In the genomic region with DNA sequence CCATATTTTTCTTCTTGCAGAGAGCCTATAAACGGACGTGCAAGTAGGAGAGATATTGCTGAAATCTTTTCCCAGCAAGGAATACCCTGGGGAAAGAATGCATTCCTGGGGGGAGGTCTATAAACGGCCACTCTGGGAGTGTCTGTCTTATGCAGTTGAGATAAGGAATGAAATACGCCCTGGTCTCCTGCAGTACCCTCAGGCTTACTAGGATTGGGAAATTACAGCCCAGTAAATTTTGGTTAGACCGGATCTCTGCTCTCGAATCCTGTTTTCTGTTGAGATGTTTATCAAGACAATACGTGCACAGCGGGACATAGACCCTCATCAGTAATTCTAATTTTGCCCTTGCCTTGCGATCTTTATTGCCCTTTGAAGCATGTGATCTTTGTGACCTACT, we compare ENCODE assay signal across 5 cellular contexts.
A peak's percentile ranks its signal among the peaks of the same experiment; 100 is the strongest.
DNase-seq lines count a peak whose midpoint lies in the region; ATAC-seq, FAIRE-seq and TF ChIP-seq lines count a peak whose summit lies in the region.
"Not testable (repeated sequence)": the region's sequence is repeated elsewhere in the genome, so short reads cannot be mapped to it uniquely, and the experiment has no call there.

No MANE protein-coding gene starts in this region.

- peaks cover 43% of the 10 kb centered on the region for H3K9me3 Mint-ChIP-seq in endodermal cell

- not testable (repeated sequence) for H2AFZ ChIP-seq in DND-41 (ENCODE audit: low read depth, low read length); GM12878 (ENCODE audit: control insufficient read depth, low read depth, low read length)

- not testable (repeated sequence) for TF ChIP-seq RAD21 in GM12878 (IDR thresholded peaks at IDR 0.05; ENCODE audit: insufficient read depth, low read depth, low read length)

- not testable (repeated sequence) for H3K4me2 ChIP-seq in DND-41 (ENCODE audit: insufficient read depth, low read length); GM12878 (ENCODE audit: control insufficient read depth, insufficient read depth)

- not testable (repeated sequence) for BruUV-seq in GM12878 (replicated peaks; lab: Mats Ljungman, UMichigan)

- H3K36me3 Mint-ChIP-seq in endodermal cell (ENCODE audit: low read depth): peaks cover 59% of the 10 kb centered on the region

- H3K4me3 Mint-ChIP-seq in endodermal cell: not testable (repeated sequence)

- SMC1A ChIA-PET in GM12878 (lab: Charles Lee; ENCODE audit: uncharacterized antibody, unreplicated experiment): not testable (repeated sequence)

- not testable (repeated sequence) for H3K9ac ChIP-seq in DND-41 (ENCODE audit: low read depth, low read length); GM12878 (ENCODE audit: control insufficient read depth, insufficient read depth, low read length); endodermal cell (ENCODE audit: extremely low read depth, low read length, poor library complexity, severe bottlenecking)

- in situ Hi-C loops in GM12878 (cut with MboI): not testable (repeated sequence)

- WGBS in GM12878 (ENCODE audit: insufficient coverage, insufficient replicate concordance, low lambda C conversion rate, missing lambda C conversion rate): over 99% methylated on average over 9 of the region's 9 CpGs
- WGBS in endodermal cell (ENCODE audit: insufficient coverage in 1 of 2, insufficient read length in 1 of 2), 2 experiments: 96% methylated on average over 9 of the region's 9 CpGs

- RAD21 ChIA-PET in GM12878 (lab: Charles Lee; ENCODE audit: unreplicated experiment): not testable (repeated sequence)

- H3K4me3 ChIP-seq in DND-41 (ENCODE audit: low read depth in 1 of 2, low read length in 2 of 2); HEK293 (ENCODE audit: low read depth, low read length); GM12878: not testable (repeated sequence)
- peak overlapping the region; percentile 25 for H3K4me3 ChIP-seq in endodermal cell (ENCODE audit: low read length)

- H3K4me1 Mint-ChIP-seq in endodermal cell: not testable (repeated sequence)

- intact Hi-C loops in GM12878 (cut with micrococcal nuclease; ENCODE audit: unreplicated experiment): not testable (repeated sequence)

- H3K9me3 ChIP-seq in DND-41 (ENCODE audit: insufficient read depth, low read length, severe bottlenecking): peaks cover 32% of the 10 kb centered on the region
- not testable (repeated sequence) for H3K9me3 ChIP-seq in HEK293 (ENCODE audit: control insufficient read depth, insufficient read depth, low read depth, low read length)
- H3K9me3 ChIP-seq in GM12878 (replicated peaks; ENCODE audit: control insufficient read depth, insufficient read depth, low read length): peaks cover 18% of the 10 kb centered on the region
- H3K9me3 ChIP-seq in endodermal cell (ENCODE audit: control insufficient read depth, low read length): peaks cover 52% of the 10 kb centered on the region

- DNase-seq in DND-41: peak; percentile 11
- not testable (repeated sequence) for DNase-seq in GM12878 (ENCODE audit: low read depth, low spot score); endodermal cell
- peak; percentile 7 to 17 for DNase-seq in erythroblast (lab: John Stamatoyannopoulos, UW)

- H3K27ac ChIP-seq in DND-41 (ENCODE audit: low read length); HEK293 (ENCODE audit: extremely low read depth, low read depth, low read length); GM12878 (ENCODE audit: control insufficient read depth, insufficient read depth); endodermal cell (ENCODE audit: low read depth, low read length): not testable (repeated sequence)

- H4K20me1 ChIP-seq in DND-41 (ENCODE audit: insufficient read depth, low read length); GM12878 (ENCODE audit: control insufficient read depth, insufficient read depth): not testable (repeated sequence)

- TF ChIP-seq CTCF in DND-41 (IDR thresholded peaks at IDR 0.05; ENCODE audit: borderline replicate concordance, extremely low read depth, low read length, poor library complexity, severe bottlenecking); HEK293 (tag by site-specific recombination; IDR thresholded peaks at IDR 0.05); GM12878 (IDR thresholded peaks at IDR 0.05 in 2 of 3, conservative IDR thresholded peaks at IDR 0.05 in 1 of 3; ENCODE audit: control insufficient read depth in 2 of 3, extremely low read depth in 1 of 3, insufficient read depth in 1 of 3, low read depth in 3 of 3, low read length in 3 of 3); endodermal cell (conservative IDR thresholded peaks at IDR 0.05): not testable (repeated sequence)

- POLR2A ChIA-PET in HEK293 (lab: Yijun Ruan, JAX); GM12878 (lab: Charles Lee): not testable (repeated sequence)

- CTCF ChIA-PET in HEK293 (lab: Yijun Ruan, JAX): interaction anchor here (0.6 kb wide), 1 partner anchor 654 kb away, joined by 4 read pairs; no protein-coding TSS in a partner anchor
- CTCF ChIA-PET in GM12878 (lab: Yijun Ruan, JAX): interaction anchor here (1.0 kb wide), 1 partner anchor 11 kb away, joined by 4 read pairs; no protein-coding TSS in a partner anchor

- not testable (repeated sequence) for H3K27ac Mint-ChIP-seq in endodermal cell

- not testable (repeated sequence) for TF ChIP-seq EP300 in GM12878 (IDR thresholded peaks at IDR 0.05; ENCODE audit: borderline replicate concordance in 1 of 2, control insufficient read depth in 1 of 2, low read depth in 2 of 2, low read length in 2 of 2)

- not testable (repeated sequence) for H3K79me2 ChIP-seq in DND-41 (ENCODE audit: insufficient read depth, low read length); GM12878 (ENCODE audit: control insufficient read depth, insufficient read depth, low read length)

- not testable (repeated sequence) for H3K4me1 ChIP-seq in DND-41 (ENCODE audit: insufficient read depth, low read length); HEK293 (ENCODE audit: control insufficient read depth, insufficient read depth, low read length); GM12878 (ENCODE audit: control insufficient read depth, insufficient read depth, low read length); endodermal cell (ENCODE audit: control insufficient read depth, insufficient read depth, low read length)

- H3K36me3 ChIP-seq in DND-41 (ENCODE audit: insufficient read depth, low read length) (peaks cover 47% of the 10 kb centered on the region; the same call in 1 of the 2 replicates), endodermal cell (ENCODE audit: control insufficient read depth, insufficient read depth, low read length) (peaks cover 44% of the 10 kb centered on the region)
- H3K36me3 ChIP-seq in HEK293 (ENCODE audit: control insufficient read depth in 2 of 2, insufficient read depth in 1 of 2, low read length in 2 of 2); GM12878 (ENCODE audit: control insufficient read depth in 2 of 2, insufficient read depth in 2 of 2, low read length in 1 of 2): not testable (repeated sequence)

- H3K27me3 ChIP-seq in DND-41 (ENCODE audit: insufficient read depth, low read length, poor library complexity); GM12878 (replicated peaks in 1 of 2; ENCODE audit: control insufficient read depth in 2 of 2, insufficient read depth in 2 of 2, low read length in 1 of 2); endodermal cell (ENCODE audit: control insufficient read depth, insufficient read depth, low read length, poor library complexity, severe bottlenecking): not testable (repeated sequence)

- not testable (repeated sequence) for ATAC-seq in DND-41 (ENCODE audit: insufficient read depth, low read depth); GM12878

- not testable (repeated sequence) for TF ChIP-seq POLR2A in GM12878 (IDR thresholded peaks at IDR 0.05; ENCODE audit: low read depth, low read length); erythroblast (IDR thresholded peaks at IDR 0.05; ENCODE audit: low read length)

- not testable (repeated sequence) for FAIRE-seq in GM12878 (lab: Jason Lieb, UNC)

- not testable (repeated sequence) for H3K27me3 Mint-ChIP-seq in endodermal cell (ENCODE audit: insufficient read depth)

TF ChIP-seq in GM12878, 131 proteins besides CTCF, POLR2A, EP300 and RAD21:
- peak; percentile 58; the same call in 1 of the 2 replicates for TF ChIP-seq CBX5 (IDR thresholded peaks at IDR 0.05; ENCODE audit: low read depth)
